1 cellular context compared by ENCODE assay signal in genomic region chr17:79777166-79777843, GRCh38.
TF ChIP-seq lines count a peak whose summit lies in the region.

No MANE protein-coding gene starts in this region.

TF ChIP-seq in HEK293, 187 proteins besides CTCF, POLR2A, EP300 and RAD21 (continued from another document and continues in another):
- TF ChIP-seq, protein P1, sequence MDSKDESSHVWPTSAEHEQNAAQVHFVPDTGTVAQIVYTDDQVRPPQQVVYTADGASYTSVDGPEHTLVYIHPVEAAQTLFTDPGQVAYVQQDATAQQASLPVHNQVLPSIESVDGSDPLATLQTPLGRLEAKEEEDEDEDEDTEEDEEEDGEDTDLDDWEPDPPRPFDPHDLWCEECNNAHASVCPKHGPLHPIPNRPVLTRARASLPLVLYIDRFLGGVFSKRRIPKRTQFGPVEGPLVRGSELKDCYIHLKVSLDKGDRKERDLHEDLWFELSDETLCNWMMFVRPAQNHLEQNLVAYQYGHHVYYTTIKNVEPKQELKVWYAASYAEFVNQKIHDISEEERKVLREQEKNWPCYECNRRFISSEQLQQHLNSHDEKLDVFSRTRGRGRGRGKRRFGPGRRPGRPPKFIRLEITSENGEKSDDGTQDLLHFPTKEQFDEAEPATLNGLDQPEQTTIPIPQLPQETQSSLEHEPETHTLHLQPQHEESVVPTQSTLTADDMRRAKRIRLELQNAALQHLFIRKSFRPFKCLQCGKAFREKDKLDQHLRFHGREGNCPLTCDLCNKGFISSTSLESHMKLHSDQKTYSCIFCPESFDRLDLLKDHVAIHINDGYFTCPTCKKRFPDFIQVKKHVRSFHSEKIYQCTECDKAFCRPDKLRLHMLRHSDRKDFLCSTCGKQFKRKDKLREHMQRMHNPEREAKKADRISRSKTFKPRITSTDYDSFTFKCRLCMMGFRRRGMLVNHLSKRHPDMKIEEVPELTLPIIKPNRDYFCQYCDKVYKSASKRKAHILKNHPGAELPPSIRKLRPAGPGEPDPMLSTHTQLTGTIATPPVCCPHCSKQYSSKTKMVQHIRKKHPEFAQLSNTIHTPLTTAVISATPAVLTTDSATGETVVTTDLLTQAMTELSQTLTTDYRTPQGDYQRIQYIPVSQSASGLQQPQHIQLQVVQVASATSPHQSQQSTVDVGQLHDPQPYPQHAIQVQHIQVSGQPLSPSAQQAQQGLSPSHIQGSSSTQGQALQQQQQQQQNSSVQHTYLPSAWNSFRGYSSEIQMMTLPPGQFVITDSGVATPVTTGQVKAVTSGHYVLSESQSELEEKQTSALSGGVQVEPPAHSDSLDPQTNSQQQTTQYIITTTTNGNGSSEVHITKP (tag by site-specific recombination; IDR thresholded peaks at IDR 0.05), result peak; percentile 77
- TF ChIP-seq ZNF473 (tag by site-specific recombination; IDR thresholded peaks at IDR 0.05), result no peak
- no peak for TF ChIP-seq AEBP2 (tag by site-specific recombination; IDR thresholded peaks at IDR 0.05; ENCODE audit: borderline replicate concordance)
- peak; percentile 80 for TF ChIP-seq ZEB2 (tag by site-specific recombination; IDR thresholded peaks at IDR 0.05)
- no peak for TF ChIP-seq HOXD13 (CRISPR knock-in tag; IDR thresholded peaks at IDR 0.05; ENCODE audit: borderline replicate concordance)
- TF ChIP-seq YY1 (tag by site-specific recombination; IDR thresholded peaks at IDR 0.05), result 0 out of 2 replicates have a peak, but pooled peaks have one; percentile 51
- no peak for TF ChIP-seq ZNF768 (tag by site-specific recombination; IDR thresholded peaks at IDR 0.05)
- no peak for TF ChIP-seq ZNF791 (tag by site-specific recombination; IDR thresholded peaks at IDR 0.05)
- peak; percentile 79 for TF ChIP-seq KLF9 (tag by site-specific recombination; IDR thresholded peaks at IDR 0.05; ENCODE audit: low read depth)
- no peak for TF ChIP-seq ZNF16 (tag by site-specific recombination; IDR thresholded peaks at IDR 0.05; ENCODE audit: low read depth)
- TF ChIP-seq ZSCAN30 (tag by site-specific recombination; IDR thresholded peaks at IDR 0.05), result no peak
- TF ChIP-seq PRDM4 (tag by site-specific recombination; IDR thresholded peaks at IDR 0.05), result no peak
- TF ChIP-seq KLF10 (tag by site-specific recombination; IDR thresholded peaks at IDR 0.05), result peak; percentile 78
- no peak for TF ChIP-seq REPIN1 (tag by site-specific recombination; IDR thresholded peaks at IDR 0.05; ENCODE audit: low read depth)
- TF ChIP-seq ZNF837 (tag by site-specific recombination; IDR thresholded peaks at IDR 0.05), result no peak
- no peak for TF ChIP-seq ZNF211 (tag by site-specific recombination; IDR thresholded peaks at IDR 0.05; ENCODE audit: low read depth)
- TF ChIP-seq ZNF585B (tag by site-specific recombination; IDR thresholded peaks at IDR 0.05), result no peak
- peak; percentile 76 for TF ChIP-seq SP7 (tag by site-specific recombination; IDR thresholded peaks at IDR 0.05)
- TF ChIP-seq ZNF280D (tag by site-specific recombination; IDR thresholded peaks at IDR 0.05), result no peak
- no peak for TF ChIP-seq MYNN (tag by site-specific recombination; IDR thresholded peaks at IDR 0.05; ENCODE audit: borderline replicate concordance)
- peak; percentile 85 for TF ChIP-seq KLF16 (tag by site-specific recombination; IDR thresholded peaks at IDR 0.05)
- TF ChIP-seq ZNF248 (tag by site-specific recombination; IDR thresholded peaks at IDR 0.05), result no peak
- TF ChIP-seq ZNF416 (tag by site-specific recombination; IDR thresholded peaks at IDR 0.05), result no peak
- TF ChIP-seq ELK4 (IDR thresholded peaks at IDR 0.05; ENCODE audit: borderline replicate concordance, low read depth, low read length), result no peak
- no peak for TF ChIP-seq ZNF19 (tag by site-specific recombination; IDR thresholded peaks at IDR 0.05; ENCODE audit: low read depth)
- TF ChIP-seq ZNF449 (tag by site-specific recombination; IDR thresholded peaks at IDR 0.05), result no peak
- no peak for TF ChIP-seq ZNF571 (tag by site-specific recombination; IDR thresholded peaks at IDR 0.05)
- no peak for TF ChIP-seq ZFP41 (tag by site-specific recombination; IDR thresholded peaks at IDR 0.05; ENCODE audit: borderline replicate concordance)
- no peak for TF ChIP-seq ZNF776 (tag by site-specific recombination; IDR thresholded peaks at IDR 0.05; ENCODE audit: borderline replicate concordance)
- no peak for TF ChIP-seq ZNF510 (tag by site-specific recombination; IDR thresholded peaks at IDR 0.05; ENCODE audit: insufficient replicate concordance)
- no peak for TF ChIP-seq ZNF521 (tag by site-specific recombination; IDR thresholded peaks at IDR 0.05)
- TF ChIP-seq PRDM6 (tag by site-specific recombination; IDR thresholded peaks at IDR 0.05), result no peak
- no peak for TF ChIP-seq ZBTB1 (tag by site-specific recombination; IDR thresholded peaks at IDR 0.05)
- TF ChIP-seq ZNF18 (tag by site-specific recombination; IDR thresholded peaks at IDR 0.05), result no peak
- TF ChIP-seq, protein P2, sequence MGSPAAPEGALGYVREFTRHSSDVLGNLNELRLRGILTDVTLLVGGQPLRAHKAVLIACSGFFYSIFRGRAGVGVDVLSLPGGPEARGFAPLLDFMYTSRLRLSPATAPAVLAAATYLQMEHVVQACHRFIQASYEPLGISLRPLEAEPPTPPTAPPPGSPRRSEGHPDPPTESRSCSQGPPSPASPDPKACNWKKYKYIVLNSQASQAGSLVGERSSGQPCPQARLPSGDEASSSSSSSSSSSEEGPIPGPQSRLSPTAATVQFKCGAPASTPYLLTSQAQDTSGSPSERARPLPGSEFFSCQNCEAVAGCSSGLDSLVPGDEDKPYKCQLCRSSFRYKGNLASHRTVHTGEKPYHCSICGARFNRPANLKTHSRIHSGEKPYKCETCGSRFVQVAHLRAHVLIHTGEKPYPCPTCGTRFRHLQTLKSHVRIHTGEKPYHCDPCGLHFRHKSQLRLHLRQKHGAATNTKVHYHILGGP (tag by site-specific recombination; IDR thresholded peaks at IDR 0.05), result no peak
- TF ChIP-seq, protein P3, sequence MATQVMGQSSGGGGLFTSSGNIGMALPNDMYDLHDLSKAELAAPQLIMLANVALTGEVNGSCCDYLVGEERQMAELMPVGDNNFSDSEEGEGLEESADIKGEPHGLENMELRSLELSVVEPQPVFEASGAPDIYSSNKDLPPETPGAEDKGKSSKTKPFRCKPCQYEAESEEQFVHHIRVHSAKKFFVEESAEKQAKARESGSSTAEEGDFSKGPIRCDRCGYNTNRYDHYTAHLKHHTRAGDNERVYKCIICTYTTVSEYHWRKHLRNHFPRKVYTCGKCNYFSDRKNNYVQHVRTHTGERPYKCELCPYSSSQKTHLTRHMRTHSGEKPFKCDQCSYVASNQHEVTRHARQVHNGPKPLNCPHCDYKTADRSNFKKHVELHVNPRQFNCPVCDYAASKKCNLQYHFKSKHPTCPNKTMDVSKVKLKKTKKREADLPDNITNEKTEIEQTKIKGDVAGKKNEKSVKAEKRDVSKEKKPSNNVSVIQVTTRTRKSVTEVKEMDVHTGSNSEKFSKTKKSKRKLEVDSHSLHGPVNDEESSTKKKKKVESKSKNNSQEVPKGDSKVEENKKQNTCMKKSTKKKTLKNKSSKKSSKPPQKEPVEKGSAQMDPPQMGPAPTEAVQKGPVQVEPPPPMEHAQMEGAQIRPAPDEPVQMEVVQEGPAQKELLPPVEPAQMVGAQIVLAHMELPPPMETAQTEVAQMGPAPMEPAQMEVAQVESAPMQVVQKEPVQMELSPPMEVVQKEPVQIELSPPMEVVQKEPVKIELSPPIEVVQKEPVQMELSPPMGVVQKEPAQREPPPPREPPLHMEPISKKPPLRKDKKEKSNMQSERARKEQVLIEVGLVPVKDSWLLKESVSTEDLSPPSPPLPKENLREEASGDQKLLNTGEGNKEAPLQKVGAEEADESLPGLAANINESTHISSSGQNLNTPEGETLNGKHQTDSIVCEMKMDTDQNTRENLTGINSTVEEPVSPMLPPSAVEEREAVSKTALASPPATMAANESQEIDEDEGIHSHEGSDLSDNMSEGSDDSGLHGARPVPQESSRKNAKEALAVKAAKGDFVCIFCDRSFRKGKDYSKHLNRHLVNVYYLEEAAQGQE (tag by site-specific recombination; IDR thresholded peaks at IDR 0.05), result no peak
- no peak for TF ChIP-seq GFI1B (tag by site-specific recombination; IDR thresholded peaks at IDR 0.05)
